In genomic region chr15:20493035-20493434, GRCh38 we compare ENCODE assay signal across 19 cellular contexts. TPM values are rescaled to one million over a fixed set of nuclear protein-coding genes. Genes with fewer than 3 reads are reported as not detected.
"Had no signal": no experiment of that assay in that cellular context is flagged by ENCODE, and none has a peak within 500 bp of the region (broad histone marks: within the 10 kb centered on the region; RNA-seq: fewer than 3 reads in every experiment).

No MANE protein-coding gene starts in this region.

RNA-seq across cellular contexts. Expression of gene GOLGA6L6, which starts 48.6 kb away (rescaled TPM):
- total RNA-seq: activated naive CD4-positive, alpha-beta T cell treated with anti-CD3 and anti-CD28 coated beads for 36 hours; activated naive CD4-positive, alpha-beta T cell treated with anti-CD3 and anti-CD28 coated beads, Interleukin-2, amount 50 U/mL, for 72 hours; activated naive CD8-positive, alpha-beta T cell treated with anti-CD3 and anti-CD28 coated beads for 36 hours; activated naive CD8-positive, alpha-beta T cell treated with anti-CD3 and anti-CD28 coated beads, Interleukin-2, amount 10 ng/mL, durations not matched to agents 7 days and 5 days; activated T-cell treated with anti-CD3 and anti-CD28 coated beads, Interleukin-2, amount 50 U/mL, for 4 hours; activated T-cell treated with anti-CD3 and anti-CD28 coated beads, Interleukin-2, amount 50 U/mL, for 72 hours; activated T-helper 1 cell treated with anti-CD3 and anti-CD28 coated beads, Interleukin-12 subunit alpha, Interleukin-12 subunit beta, Interleukin-2, Interleukin-4 antibody, amounts not matched to agents 30 ng/mL and 10 ng/mL and 1 ng/mL, durations not matched to agents 14 hours and 24 hours and 36 hours; activated T-helper 17 cell treated with anti-CD3 and anti-CD28 coated beads, Interleukin-2, amount 50 U/mL, for 72 hours; activated T-helper 2 cell treated with anti-CD3 and anti-CD28 coated beads, Interferon-gamma antibody, Interleukin-2, Interleukin-4, amounts not matched to agents 10 μg/mL and 5 μg/mL and 100 μg/mL, durations not matched to agents 14 hours and 24 hours and 36 hours; adrenal gland; aorta; ascending aorta; astrocyte; body of pancreas; breast epithelium; bronchial epithelial cell; cardiac muscle cell; cardiac septum; cerebellum had no signal
- polyA plus RNA-seq: adrenal gland, aorta, cardiac muscle cell had no signal
